In the genomic region with DNA sequence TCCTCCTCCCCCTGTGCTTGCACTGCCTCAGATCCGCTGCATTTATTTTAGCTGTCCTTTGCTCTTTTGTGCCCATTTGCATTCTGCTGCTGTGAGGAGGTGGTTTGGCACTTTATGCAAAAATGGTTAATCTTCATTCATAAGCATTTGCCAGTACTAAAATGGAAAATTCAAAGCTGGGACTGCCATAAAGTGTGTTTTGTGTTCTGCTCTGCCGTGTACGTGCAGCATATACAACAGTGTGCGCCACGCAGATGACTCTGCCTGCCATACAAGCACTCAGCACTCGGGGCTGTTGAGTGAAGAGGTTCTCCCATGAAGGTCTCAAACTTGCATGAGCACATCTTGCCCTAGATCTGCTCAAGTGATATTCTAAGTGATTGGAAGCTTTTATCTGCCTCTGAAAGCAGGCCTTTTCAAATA, we compare ENCODE assay signal across 10 cellular contexts.
DNase-seq lines count a peak whose midpoint lies in the region; ATAC-seq, FAIRE-seq and TF ChIP-seq lines count a peak whose summit lies in the region.
"Had no signal": no experiment of that assay in that cellular context is flagged by ENCODE, and none has a peak within 500 bp of the region (broad histone marks: within the 10 kb centered on the region; RNA-seq: fewer than 3 reads in every experiment).

No MANE protein-coding gene starts in this region.

- H3K4me1 Mint-ChIP-seq in GM23338, result peaks cover 84% of the 10 kb centered on the region

- no peaks in the 10 kb centered on the region for H3K27me3 Mint-ChIP-seq in GM23338 (ENCODE audit: insufficient read depth, low read depth, poor library complexity)

- H3K4me3 Mint-ChIP-seq in GM23338, result peak overlapping the region; percentile 48; the same call in 2 of the 3 replicates

- H3K27ac ChIP-seq in GM23338 (ENCODE audit: low read depth) (peak overlapping the region; percentile 61), endothelial cell of umbilical vein (ENCODE audit: insufficient read depth, low read depth, low read length) (peak overlapping the region; percentile 55)

- H3K9ac ChIP-seq in endothelial cell of umbilical vein (replicated peaks; ENCODE audit: extremely low read depth, insufficient read depth, low read length), result no peak overlapping the region

- peaks cover 2% of the 10 kb centered on the region for H3K36me3 Mint-ChIP-seq in GM23338 (ENCODE audit: low read depth)

- peak; percentile 26 for ATAC-seq in GM23338
- no peak for ATAC-seq in HG03378 (IDR thresholded peaks at IDR 0.05; ENCODE audit: unreplicated experiment)
- ATAC-seq in HG03159 (IDR thresholded peaks at IDR 0.05; ENCODE audit: unreplicated experiment), result no peak
- ATAC-seq: gastroesophageal sphincter had no signal

- H3K4me3 ChIP-seq in GM23338, result peak overlapping the region; percentile 34
- H3K4me3 ChIP-seq in endothelial cell of umbilical vein (replicated peaks in 1 of 3; ENCODE audit: insufficient read depth in 1 of 3, low read depth in 1 of 3, low read length in 3 of 3), result no peak overlapping the region
- H3K4me3 ChIP-seq: gastroesophageal sphincter had no signal

- H3K4me1 ChIP-seq in GM23338 (ENCODE audit: insufficient read depth) (peaks cover 83% of the 10 kb centered on the region), endothelial cell of umbilical vein (ENCODE audit: control insufficient read depth, extremely low read depth, insufficient read depth, low read length) (peaks cover 67% of the 10 kb centered on the region)

- H2AFZ ChIP-seq in GM23338, result no peak overlapping the region
- H2AFZ ChIP-seq in endothelial cell of umbilical vein (ENCODE audit: low read depth, low read length), result no peak overlapping the region

- no peaks in the 10 kb centered on the region for H3K27me3 ChIP-seq in GM23338 (ENCODE audit: insufficient read depth)
- no peaks in the 10 kb centered on the region for H3K27me3 ChIP-seq in endothelial cell of umbilical vein (ENCODE audit: control insufficient read depth in 2 of 2, insufficient read depth in 2 of 2, low read length in 2 of 2)
- H3K27me3 ChIP-seq: gastroesophageal sphincter had no signal

- peak overlapping the region; percentile 89 for H3K27ac Mint-ChIP-seq in GM23338

- H3K9me3 Mint-ChIP-seq in GM23338, result no peaks in the 10 kb centered on the region

- TF ChIP-seq CTCF in GM23338 (conservative IDR thresholded peaks at IDR 0.05; ENCODE audit: low read depth in 2 of 2) (no peak), endothelial cell of umbilical vein (IDR thresholded peaks at IDR 0.05; ENCODE audit: extremely low read depth in 1 of 2, insufficient read depth in 1 of 2, low read depth in 1 of 2, low read length in 2 of 2) (no peak)

- CTCF ChIA-PET in endothelial cell of umbilical vein (lab: Charles Lee), result no interaction called here

- H3K36me3 ChIP-seq in GM23338 (ENCODE audit: insufficient read depth), result no peaks in the 10 kb centered on the region; the same call in 1 of the 2 replicates
- H3K36me3 ChIP-seq in endothelial cell of umbilical vein (ENCODE audit: control insufficient read depth in 2 of 2, extremely low read depth in 1 of 2, insufficient read depth in 2 of 2, low read length in 2 of 2), result no peaks in the 10 kb centered on the region
- H3K36me3 ChIP-seq: gastroesophageal sphincter had no signal

- peaks cover 98% of the 10 kb centered on the region for H3K79me2 ChIP-seq in GM23338 (replicated peaks; ENCODE audit: insufficient read depth)
- peaks cover 33% of the 10 kb centered on the region for H3K79me2 ChIP-seq in endothelial cell of umbilical vein (ENCODE audit: control insufficient read depth, insufficient read depth, low read length)

- FAIRE-seq in endothelial cell of umbilical vein (lab: Jason Lieb, UNC), result no peak

- POLR2A ChIA-PET in endothelial cell of umbilical vein (lab: Charles Lee), result no interaction called here

- dilution Hi-C loops in endothelial cell of umbilical vein (cut with MboI; ENCODE audit: extremely low pct_ligation_motif_present, low sequenced_read_pairs), result no loop called here

- intact Hi-C loops in endothelial cell of umbilical vein (cut with micrococcal nuclease), result no loop called here

- H3K4me2 ChIP-seq in GM23338 (peak overlapping the region; percentile 70), endothelial cell of umbilical vein (ENCODE audit: insufficient read depth, low read length) (peak overlapping the region; percentile 48)

- no peak for DNase-seq in GM23338 (ENCODE audit: low spot score)
- DNase-seq in NCI-H345 treated with DMSO at 0.1 percent for 48 hours (lab: John Stamatoyannopoulos, UW; ENCODE audit: unreplicated experiment), result peak; percentile 73
- no peak for DNase-seq in endothelial cell of umbilical vein (ENCODE audit: low read depth, low spot score)
- peak; percentile 21 for DNase-seq in occipital lobe (lab: John Stamatoyannopoulos, UW)
- no peak for DNase-seq in foreskin melanocyte
- no peak for DNase-seq in DMS 273 treated with DMSO at 0.1 percent for 48 hours (lab: John Stamatoyannopoulos, UW)
- DNase-seq: T-helper 9 cell had no signal

- H3K9me3 ChIP-seq in endothelial cell of umbilical vein (replicated peaks; ENCODE audit: control insufficient read depth, insufficient read depth, low read length), result no peaks in the 10 kb centered on the region
- H3K9me3 ChIP-seq: gastroesophageal sphincter had no signal

- H3F3A ChIP-seq in GM23338 (replicated peaks; ENCODE audit: low read depth), result no peaks in the 10 kb centered on the region; the same call in 1 of the 2 replicates

- no peaks in the 10 kb centered on the region for H3K9me1 ChIP-seq in endothelial cell of umbilical vein (replicated peaks; ENCODE audit: control insufficient read depth, extremely low read depth, insufficient read depth, low read length)

- no peaks in the 10 kb centered on the region for H3K9me2 ChIP-seq in GM23338 (ENCODE audit: insufficient read depth)

- BruUV-seq in endothelial cell of umbilical vein (replicated peaks; lab: Mats Ljungman, UMichigan), result no TSS peak

- TF ChIP-seq POLR2A in endothelial cell of umbilical vein (IDR thresholded peaks at IDR 0.05; ENCODE audit: low read depth, low read length), result no peak

- H4K20me1 ChIP-seq in GM23338 (replicated peaks; ENCODE audit: insufficient read depth) (no peaks in the 10 kb centered on the region), endothelial cell of umbilical vein (replicated peaks; ENCODE audit: control insufficient read depth, extremely low read depth, insufficient read depth, low read length) (no peaks in the 10 kb centered on the region)

TF ChIP-seq in GM23338, 12 proteins besides CTCF, POLR2A, EP300 and RAD21 (continues in another document):
- TF ChIP-seq EZH2 (IDR thresholded peaks at IDR 0.05; ENCODE audit: low read depth, unreplicated experiment), result no peak
- TF ChIP-seq, protein P1, sequence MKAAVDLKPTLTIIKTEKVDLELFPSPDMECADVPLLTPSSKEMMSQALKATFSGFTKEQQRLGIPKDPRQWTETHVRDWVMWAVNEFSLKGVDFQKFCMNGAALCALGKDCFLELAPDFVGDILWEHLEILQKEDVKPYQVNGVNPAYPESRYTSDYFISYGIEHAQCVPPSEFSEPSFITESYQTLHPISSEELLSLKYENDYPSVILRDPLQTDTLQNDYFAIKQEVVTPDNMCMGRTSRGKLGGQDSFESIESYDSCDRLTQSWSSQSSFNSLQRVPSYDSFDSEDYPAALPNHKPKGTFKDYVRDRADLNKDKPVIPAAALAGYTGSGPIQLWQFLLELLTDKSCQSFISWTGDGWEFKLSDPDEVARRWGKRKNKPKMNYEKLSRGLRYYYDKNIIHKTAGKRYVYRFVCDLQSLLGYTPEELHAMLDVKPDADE (IDR thresholded peaks at IDR 0.05), result no peak

TF ChIP-seq in endothelial cell of umbilical vein, 7 proteins besides CTCF, POLR2A, EP300 and RAD21:
- TF ChIP-seq EZH2 (IDR thresholded peaks at IDR 0.05; ENCODE audit: borderline replicate concordance, low read depth, low read length, severe bottlenecking), result no peak

Comparison
In these comparisons a context has a peak if more than half of its experiments do, and no peak if none do; other contexts are left out.
1. DNase-seq: peak in NCI-H345 treated with DMSO at 0.1 percent for 48 hours (single experiment) and occipital lobe (single experiment); none in GM23338 (single experiment), endothelial cell of umbilical vein (single experiment), foreskin melanocyte (single experiment) and DMS 273 treated with DMSO at 0.1 percent for 48 hours (single experiment).